Comparison of ENCODE assay signal across 23 cellular contexts in genomic region chr11:10274726-10275125, GRCh38. TPM values are rescaled to one million over a fixed set of nuclear protein-coding genes. Genes with fewer than 3 reads are reported as not detected.
DNase-seq lines count a peak whose midpoint lies in the region; ATAC-seq and TF ChIP-seq lines count a peak whose summit lies in the region.
"Had no signal": no experiment of that assay in that cellular context is flagged by ENCODE, and none has a peak within 500 bp of the region (broad histone marks: within the 10 kb centered on the region; RNA-seq: fewer than 3 reads in every experiment).

No MANE protein-coding gene starts in this region.

- H3K9me2 ChIP-seq in GM23338 (ENCODE audit: insufficient read depth), result no peaks in the 10 kb centered on the region

- H3F3A ChIP-seq in GM23338 (replicated peaks; ENCODE audit: low read depth), result no peaks in the 10 kb centered on the region

- CTCF ChIA-PET in AG04449 (lab: Yijun Ruan, JAX), result interaction anchor here (1.3 kb wide), 1 partner anchor 67 kb away, joined by 3 read pairs; no protein-coding TSS in a partner anchor

- no peaks in the 10 kb centered on the region for H3K27me3 ChIP-seq in GM23338 (ENCODE audit: insufficient read depth)
- H3K27me3 ChIP-seq in RWPE2 (ENCODE audit: insufficient read depth, poor library complexity, severe bottlenecking), result no peaks in the 10 kb centered on the region
- H3K27me3 ChIP-seq: BLaER1, MG63 had no signal

- H3K27me3 Mint-ChIP-seq in GM23338 (ENCODE audit: insufficient read depth, low read depth, poor library complexity) (peaks cover 3% of the 10 kb centered on the region), mesothelial cell of epicardium (ENCODE audit: low read depth) (no peaks in the 10 kb centered on the region)

- H3K9me3 Mint-ChIP-seq in GM23338, result no peaks in the 10 kb centered on the region
- H3K9me3 Mint-ChIP-seq in mesothelial cell of epicardium, result no peaks in the 10 kb centered on the region

- peaks cover 57% of the 10 kb centered on the region for H3K79me2 ChIP-seq in GM23338 (replicated peaks; ENCODE audit: insufficient read depth)

- no peak overlapping the region for H3K4me3 Mint-ChIP-seq in GM23338
- no peak overlapping the region for H3K4me3 Mint-ChIP-seq in mesothelial cell of epicardium
- H3K4me3 Mint-ChIP-seq: CD4-positive, CD25-positive, alpha-beta regulatory T cell had no signal

- H3K4me3 ChIP-seq in AG04449 (ENCODE audit: low read depth, low read length) (no peak overlapping the region), GM23338 (no peak overlapping the region), RWPE2 (ENCODE audit: severe bottlenecking) (no peak overlapping the region), coronary artery (no peak overlapping the region)
- H3K4me3 ChIP-seq: BLaER1, MG63 had no signal

- no peaks in the 10 kb centered on the region; the same call in 1 of the 2 replicates for H4K20me1 ChIP-seq in GM23338 (replicated peaks; ENCODE audit: insufficient read depth)
- H4K20me1 ChIP-seq: BLaER1 had no signal

- H3K4me2 ChIP-seq in GM23338, result no peak overlapping the region
- H3K4me2 ChIP-seq: BLaER1 had no signal

- no peak for ATAC-seq in GM23338
- no peak for ATAC-seq in RWPE2 (ENCODE audit: low read depth)

- no peak overlapping the region for H2AFZ ChIP-seq in GM23338

- H3K27ac Mint-ChIP-seq in GM23338 (0 out of 2 replicates have a peak overlapping the region, but pooled peaks have one; percentile 22), mesothelial cell of epicardium (peak overlapping the region; percentile 48)

- peaks cover 22% of the 10 kb centered on the region for H3K4me1 Mint-ChIP-seq in GM23338
- peaks cover 24% of the 10 kb centered on the region for H3K4me1 Mint-ChIP-seq in mesothelial cell of epicardium

- no peaks in the 10 kb centered on the region for H3K36me3 ChIP-seq in GM23338 (ENCODE audit: insufficient read depth)
- no peaks in the 10 kb centered on the region for H3K36me3 ChIP-seq in RWPE2 (ENCODE audit: low read depth)
- H3K36me3 ChIP-seq: BLaER1 had no signal

- H3K36me3 Mint-ChIP-seq in GM23338 (ENCODE audit: low read depth) (no peaks in the 10 kb centered on the region), mesothelial cell of epicardium (no peaks in the 10 kb centered on the region)
- H3K36me3 Mint-ChIP-seq: CD4-positive, CD25-positive, alpha-beta regulatory T cell had no signal

- H3K4me1 ChIP-seq in GM23338 (ENCODE audit: insufficient read depth) (0 out of 2 replicates have a peak, but pooled peaks cover 11% of the 10 kb centered on the region), RWPE2 (ENCODE audit: insufficient read depth, poor library complexity, severe bottlenecking) (peaks cover 19% of the 10 kb centered on the region)
- H3K4me1 ChIP-seq: BLaER1 had no signal

- no peak for TF ChIP-seq CTCF in AG04449 (IDR thresholded peaks at IDR 0.05; ENCODE audit: insufficient read depth, low read length, missing control alignments)
- TF ChIP-seq CTCF in GM23338 (conservative IDR thresholded peaks at IDR 0.05; ENCODE audit: low read depth in 2 of 2), result no peak
- TF ChIP-seq CTCF in RWPE2 (IDR thresholded peaks at IDR 0.05; ENCODE audit: poor library complexity, severe bottlenecking), result no peak
- no peak for TF ChIP-seq CTCF in mesothelial cell of epicardium (IDR thresholded peaks at IDR 0.05; ENCODE audit: unreplicated experiment)
- no peak for TF ChIP-seq CTCF in coronary artery (IDR thresholded peaks at IDR 0.05)

- no peaks in the 10 kb centered on the region for H3K9me3 ChIP-seq in RWPE2 (ENCODE audit: severe bottlenecking)
- H3K9me3 ChIP-seq: BLaER1, MG63 had no signal

- H3K27ac ChIP-seq in GM23338 (ENCODE audit: low read depth) (no peak overlapping the region), RWPE2 (ENCODE audit: poor library complexity, severe bottlenecking) (peak overlapping the region; percentile 45), coronary artery (no peak overlapping the region)
- H3K27ac ChIP-seq: 22Rv1, BLaER1, RWPE1 had no signal

- peak; percentile 56 for DNase-seq in AG04449 (ENCODE audit: low read depth, low spot score)
- no peak for DNase-seq in GM23338 (ENCODE audit: low spot score)
- no peak for DNase-seq in RWPE2 (ENCODE audit: low spot score)
- DNase-seq in mesothelial cell of epicardium (ENCODE audit: low spot score in 2 of 2, unreplicated experiment in 2 of 2), result no peak
- DNase-seq in stimulated activated CD8-positive, alpha-beta memory T cell treated with anti-CD3 and anti-CD28 coated beads, Interleukin-4, amount 100 ng/mL, for 48 hours, result no peak
- no peak for DNase-seq in coronary artery (ENCODE audit: low spot score)
- no peak for DNase-seq in DMS153 treated with DMSO at 0.1 percent for 48 hours (lab: John Stamatoyannopoulos, UW; ENCODE audit: unreplicated experiment)
- DNase-seq in HUDEP-2 (lab: John Stamatoyannopoulos, UW; ENCODE audit: unreplicated experiment in 76 of 76), result no peak
- DNase-seq: ACHN; CD4-positive, CD25-positive, alpha-beta regulatory T cell; DMS53; EL; GDM1; KG1; MG63; NCI-H2029; NCI-H446; NCI-H524 treated with DMSO at 0.1 percent for 48 hours; NCI-H82; SHP77 treated with DMSO at 0.1 percent for 48 hours had no signal

- POLR2A ChIA-PET in AG04449 (lab: Yijun Ruan, JAX), result no interaction called here

TF ChIP-seq in GM23338, 12 proteins besides CTCF, POLR2A, EP300 and RAD21:
- TF ChIP-seq POLR2AphosphoS5 (IDR thresholded peaks at IDR 0.05; ENCODE audit: low read depth), result no peak
- TF ChIP-seq ZNF331 (CRISPR knock-in tag; IDR thresholded peaks at IDR 0.05; ENCODE audit: low read depth), result no peak

RNA-seq across cellular contexts. Expression of gene SBF2, which starts 19.3 kb away (rescaled TPM):
- 49.1 and 53.5 TPM in 2 replicates for total RNA-seq in GM23338 (2014; rRNA removed; shearing (Covaris generic))
- polyA plus RNA-seq in GM23338 (2016; fragmentation: Nextera tagmentation; extraction: Ambion mirVana), result 20.2 and 25.6 TPM in 2 replicates
- 44.7 to 58.4 TPM (median 53.1 TPM) in 3 replicates for total RNA-seq in mesothelial cell of epicardium

RNA-seq across cellular contexts. Expression of gene ADM, which starts 30.1 kb away (rescaled TPM):
- 73.4 and 75.8 TPM in 2 replicates for total RNA-seq in GM23338 (2014; rRNA removed; shearing (Covaris generic))
- polyA plus RNA-seq in GM23338 (2016; fragmentation: Nextera tagmentation; extraction: Ambion mirVana), result 84.5 and 95.9 TPM in 2 replicates
- 12.8 to 13.8 TPM (median 13.3 TPM) in 3 replicates for total RNA-seq in mesothelial cell of epicardium
- polyA plus RNA-seq: CD4-positive, CD25-positive, alpha-beta regulatory T cell had no signal
